Comparison of ENCODE assay signal across 19 cellular contexts in genomic region chr1:101216623-101217022, GRCh38. TPM values are rescaled to one million over a fixed set of nuclear protein-coding genes. Genes with fewer than 3 reads are reported as not detected.
DNase-seq lines count a peak whose midpoint lies in the region; ATAC-seq, FAIRE-seq and TF ChIP-seq lines count a peak whose summit lies in the region.
"Had no signal": no experiment of that assay in that cellular context is flagged by ENCODE, and none has a peak within 500 bp of the region (broad histone marks: within the 10 kb centered on the region; RNA-seq: fewer than 3 reads in every experiment).

No MANE protein-coding gene starts in this region.

- H3K4me2 ChIP-seq in PC-9: peak overlapping the region; percentile 35

- peak; percentile 60 for FAIRE-seq in GM12892 (lab: Jason Lieb, UNC)
- FAIRE-seq: colon had no signal

- no TSS peak for BruUV-seq in PC-9 (replicated peaks; lab: Mats Ljungman, UMichigan)

- CTCF ChIA-PET in PC-9 (lab: Charles Lee): no interaction called here

- H3F3A ChIP-seq in PC-9 (ENCODE audit: insufficient read depth, low read depth): no peaks in the 10 kb centered on the region

- no peaks in the 10 kb centered on the region for H3K9me3 ChIP-seq in PC-9 (ENCODE audit: insufficient read depth, low read depth)
- H3K9me3 ChIP-seq: heart left ventricle, lower lobe of right lung, Peyer's patch, thyroid gland had no signal

- H3K4me3 ChIP-seq in PC-9: no peak overlapping the region
- H3K4me3 ChIP-seq: heart left ventricle, lower lobe of right lung, Peyer's patch, thyroid gland had no signal

- intact Hi-C loops in PC-9 (cut with micrococcal nuclease; ENCODE audit: unreplicated experiment): loop anchor here (2.0 kb wide), 1 partner anchor 20 kb away; the partner anchor contains the start of gene S1PR1

- POLR2A ChIA-PET in PC-9 (lab: Charles Lee; ENCODE audit: unreplicated experiment): interaction anchor here (0.7 kb wide), 1 partner anchor 16 kb away, joined by 5 read pairs; no protein-coding TSS in a partner anchor

- no peaks in the 10 kb centered on the region for H4K20me1 ChIP-seq in PC-9 (ENCODE audit: insufficient read depth)

- TF ChIP-seq CTCF in PC-9 (conservative IDR thresholded peaks at IDR 0.05): no peak

- no peaks in the 10 kb centered on the region for H3K27me3 ChIP-seq in PC-9 (ENCODE audit: insufficient read depth, low read depth)
- H3K27me3 ChIP-seq: heart left ventricle, Peyer's patch, thyroid gland had no signal

- H3K36me3 ChIP-seq in PC-9 (ENCODE audit: low read depth): no peaks in the 10 kb centered on the region
- H3K36me3 ChIP-seq: heart left ventricle, lower lobe of right lung, Peyer's patch, thyroid gland had no signal

- H3K79me2 ChIP-seq in PC-9 (ENCODE audit: low read depth): no peaks in the 10 kb centered on the region

- ATAC-seq in GM19035 (IDR thresholded peaks at IDR 0.05; ENCODE audit: unreplicated experiment): no peak
- ATAC-seq in HG03280 (IDR thresholded peaks at IDR 0.05; ENCODE audit: unreplicated experiment): no peak
- no peak for ATAC-seq in HG02759 (IDR thresholded peaks at IDR 0.05; ENCODE audit: unreplicated experiment)
- ATAC-seq: activated CD4-positive, CD25-positive, alpha-beta regulatory T cell treated with anti-CD3 and anti-CD28 coated beads, Interleukin-2, amount 50 U/mL, for 24 hours; lower lobe of right lung had no signal

- DNase-seq in DMS153 treated with DMSO at 0.1 percent for 48 hours (lab: John Stamatoyannopoulos, UW; ENCODE audit: unreplicated experiment) (peak; percentile 48), GM12892 (ENCODE audit: insufficient read length) (no peak), PC-9 (peak; percentile 27 to 83), medulla oblongata (ENCODE audit: extremely low spot score) (peak; percentile 17)
- DNase-seq: activated CD8-positive, alpha-beta memory T cell treated with anti-CD3 and anti-CD28 coated beads for 24 hours; endodermal cell; heart left ventricle; KBM-7; lower lobe of right lung; Peyer's patch; stimulated activated naive CD4-positive, alpha-beta T cell treated with Interleukin-2 at 50 U/mL for 16 hours; T1000; thyroid gland had no signal

- H3K4me1 ChIP-seq in PC-9 (replicated peaks; ENCODE audit: insufficient read depth): peaks cover 13% of the 10 kb centered on the region
- H3K4me1 ChIP-seq: lower lobe of right lung, Peyer's patch had no signal

- no peaks in the 10 kb centered on the region; the same call in 1 of the 2 replicates for H3K9me2 ChIP-seq in PC-9 (ENCODE audit: insufficient read depth)

- TF ChIP-seq POLR2A in GM12892 (IDR thresholded peaks at IDR 0.05; ENCODE audit: low read depth, low read length): no peak

- H2AFZ ChIP-seq in PC-9: 0 out of 2 replicates have a peak overlapping the region, but pooled peaks have one; percentile 6

- no peak overlapping the region for H3K27ac ChIP-seq in PC-9
- H3K27ac ChIP-seq: lower lobe of right lung, Peyer's patch, thyroid gland had no signal

RNA-seq across cellular contexts. Expression of gene S1PR1, which starts 20.2 kb away (rescaled TPM):
- 20.1 TPM for polyA plus RNA-seq in GM12892 (2012; ENCODE audit: missing spikeins)
- total RNA-seq in PC-9 (2021): 0.15 and 0.68 TPM in 2 replicates
- total RNA-seq: G401 had no signal
